Comparison of ENCODE assay signal across 7 cellular contexts in genomic region chr1:226738995-226739695, GRCh38. TPM values are rescaled to one million over a fixed set of nuclear protein-coding genes. Genes with fewer than 3 reads are reported as not detected.
DNase-seq lines count a peak whose midpoint lies in the region; ATAC-seq and TF ChIP-seq lines count a peak whose summit lies in the region.

TSS of gene ITPKB (minus strand) at chr1:226739282. CDS start at chr1:226737458, 1,824 bp downstream.

- 4% methylated on average over 23 of the region's 23 CpGs for WGBS in liver

- H3K4me3 ChIP-seq in dorsolateral prefrontal cortex, result peak within 1 kb of the TSS; percentile 62 to 97 (median 89)
- H3K4me3 ChIP-seq in liver (ENCODE audit: low read depth in 1 of 3, low read length in 3 of 3), result peak within 1 kb of the TSS; percentile 47 to 63 (median 62)

- DNase-seq in LoVo (ENCODE audit: low spot score) (peak; percentile 74), dorsolateral prefrontal cortex (peak in 3 of 10 donors; percentile 20 to 67 (median 41)), ecto neural progenitor cell (ENCODE audit: low spot score) (no peak)
- DNase-seq in activated CD4-positive, alpha-beta T cell treated with anti-CD3 and anti-CD28 coated beads for 1 hour, result peak; percentile 51
- peak; percentile 25 for DNase-seq in stimulated activated CD8-positive, alpha-beta memory T cell treated with anti-CD3 and anti-CD28 coated beads, Interleukin-12 subunit alpha, Interleukin-12 subunit beta, amount 100 ng/mL, for 4 hours (ENCODE audit: low read depth)

- TF ChIP-seq RAD21 in liver (IDR thresholded peaks at IDR 0.05), result peak in 1 of 2 donors; percentile 23

- H3K9me3 ChIP-seq in liver (ENCODE audit: control insufficient read depth in 4 of 4, low read length in 3 of 4), result peaks cover 0 to 4% (median 0%) of the 10 kb centered on the region in 4 donors

- peak; percentile 30 for ATAC-seq in GM18861 (IDR thresholded peaks at IDR 0.05; ENCODE audit: unreplicated experiment)

- H3K27ac ChIP-seq in dorsolateral prefrontal cortex (peak within 1 kb of the TSS; percentile 92 to 100 (median 98)), liver (ENCODE audit: low read depth in 1 of 2, low read length in 2 of 2) (peak within 1 kb of the TSS; percentile 64 to 83)

- peak within 1 kb of the TSS; percentile 56 to 72 for H3K9ac ChIP-seq in liver (ENCODE audit: low read depth in 1 of 2, low read length in 2 of 2)

- no peaks in the 10 kb centered on the region for H3K36me3 ChIP-seq in liver (ENCODE audit: control insufficient read depth in 4 of 4, insufficient read depth in 3 of 4, low read depth in 1 of 4, low read length in 3 of 4)

- intact Hi-C loops in dorsolateral prefrontal cortex (cut with DNase I), result loop anchor here (1.0 to 10.0 kb wide), 7 partner anchors 37 to 332 kb away; partner anchors contain the start of gene PARP1 (in 1 of the 2)

- peak in 2 of 56 donors; percentile 9 for TF ChIP-seq CTCF in dorsolateral prefrontal cortex (IDR thresholded peaks at IDR 0.05 in 54 of 56, conservative IDR thresholded peaks at IDR 0.05 in 2 of 56; ENCODE audit: low read depth in 1 of 56, partially characterized antibody in 56 of 56)
- no peak for TF ChIP-seq CTCF in liver (IDR thresholded peaks at IDR 0.05; ENCODE audit: low read depth, low read length, missing input control)

- no peaks in the 10 kb centered on the region for H3K27me3 ChIP-seq in dorsolateral prefrontal cortex
- peaks cover 0 to 3% (median 2%) of the 10 kb centered on the region in 4 donors for H3K27me3 ChIP-seq in liver (ENCODE audit: control insufficient read depth in 4 of 4, insufficient read depth in 4 of 4, low read length in 3 of 4)

- peaks cover 17 to 41% (median 19%) of the 10 kb centered on the region in 4 donors for H3K4me1 ChIP-seq in liver (ENCODE audit: control insufficient read depth in 4 of 4, insufficient read depth in 4 of 4, low read length in 3 of 4)

TF ChIP-seq in liver, 16 proteins besides CTCF, POLR2A, EP300 and RAD21:
- TF ChIP-seq HNF4A (conservative IDR thresholded peaks at IDR 0.05) (no peak), GABPA (IDR thresholded peaks at IDR 0.05 in 1 of 2, conservative IDR thresholded peaks at IDR 0.05 in 1 of 2) (peak in 1 of 2 donors; percentile 38), JUND (IDR thresholded peaks at IDR 0.05) (no peak), NR2F2 (IDR thresholded peaks at IDR 0.05) (peak; percentile 58), ZBTB33 (IDR thresholded peaks at IDR 0.05) (no peak), EGR1 (IDR thresholded peaks at IDR 0.05; ENCODE audit: low read depth in 2 of 2) (no peak), SP1 (IDR thresholded peaks at IDR 0.05) (peak; percentile 9), FOXA2 (IDR thresholded peaks at IDR 0.05) (no peak), FOXA1 (IDR thresholded peaks at IDR 0.05) (no peak), TAF1 (conservative IDR thresholded peaks at IDR 0.05) (peak; percentile 12), RXRA (IDR thresholded peaks at IDR 0.05) (no peak), ATF3 (IDR thresholded peaks at IDR 0.05) (no peak), YY1 (IDR thresholded peaks at IDR 0.05) (no peak), HNF4G (IDR thresholded peaks at IDR 0.05) (no peak)
- TF ChIP-seq, protein P1, sequence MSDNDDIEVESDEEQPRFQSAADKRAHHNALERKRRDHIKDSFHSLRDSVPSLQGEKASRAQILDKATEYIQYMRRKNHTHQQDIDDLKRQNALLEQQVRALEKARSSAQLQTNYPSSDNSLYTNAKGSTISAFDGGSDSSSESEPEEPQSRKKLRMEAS (IDR thresholded peaks at IDR 0.05), result no peak
- TF ChIP-seq, protein P2, sequence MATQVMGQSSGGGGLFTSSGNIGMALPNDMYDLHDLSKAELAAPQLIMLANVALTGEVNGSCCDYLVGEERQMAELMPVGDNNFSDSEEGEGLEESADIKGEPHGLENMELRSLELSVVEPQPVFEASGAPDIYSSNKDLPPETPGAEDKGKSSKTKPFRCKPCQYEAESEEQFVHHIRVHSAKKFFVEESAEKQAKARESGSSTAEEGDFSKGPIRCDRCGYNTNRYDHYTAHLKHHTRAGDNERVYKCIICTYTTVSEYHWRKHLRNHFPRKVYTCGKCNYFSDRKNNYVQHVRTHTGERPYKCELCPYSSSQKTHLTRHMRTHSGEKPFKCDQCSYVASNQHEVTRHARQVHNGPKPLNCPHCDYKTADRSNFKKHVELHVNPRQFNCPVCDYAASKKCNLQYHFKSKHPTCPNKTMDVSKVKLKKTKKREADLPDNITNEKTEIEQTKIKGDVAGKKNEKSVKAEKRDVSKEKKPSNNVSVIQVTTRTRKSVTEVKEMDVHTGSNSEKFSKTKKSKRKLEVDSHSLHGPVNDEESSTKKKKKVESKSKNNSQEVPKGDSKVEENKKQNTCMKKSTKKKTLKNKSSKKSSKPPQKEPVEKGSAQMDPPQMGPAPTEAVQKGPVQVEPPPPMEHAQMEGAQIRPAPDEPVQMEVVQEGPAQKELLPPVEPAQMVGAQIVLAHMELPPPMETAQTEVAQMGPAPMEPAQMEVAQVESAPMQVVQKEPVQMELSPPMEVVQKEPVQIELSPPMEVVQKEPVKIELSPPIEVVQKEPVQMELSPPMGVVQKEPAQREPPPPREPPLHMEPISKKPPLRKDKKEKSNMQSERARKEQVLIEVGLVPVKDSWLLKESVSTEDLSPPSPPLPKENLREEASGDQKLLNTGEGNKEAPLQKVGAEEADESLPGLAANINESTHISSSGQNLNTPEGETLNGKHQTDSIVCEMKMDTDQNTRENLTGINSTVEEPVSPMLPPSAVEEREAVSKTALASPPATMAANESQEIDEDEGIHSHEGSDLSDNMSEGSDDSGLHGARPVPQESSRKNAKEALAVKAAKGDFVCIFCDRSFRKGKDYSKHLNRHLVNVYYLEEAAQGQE (IDR thresholded peaks at IDR 0.05), result no peak

RNA-seq across cellular contexts. Expression of gene ITPKB, which starts in this region (rescaled TPM):
- total RNA-seq in dorsolateral prefrontal cortex (100 to 1,000 TPM in 108 of 120 experiments, 10 to 100 TPM in 12; 68.5 to 431 (median 142) TPM), liver (1 to 10 TPM; 5.6 to 5.8 TPM)
- polyA plus RNA-seq in liver, result 1 to 10 TPM in 1 of 2 donors, under 1 TPM in 1; 0.61 to 1.8 TPM

Comparison
In these comparisons a context has a peak if more than half of its experiments do, and no peak if none do; other contexts are left out.
1. RNA of gene ITPKB (total RNA-seq): 68.5 to 431 TPM in dorsolateral prefrontal cortex; 5.6 to 5.8 TPM in liver; every median in the first group is over 10 times any median in the second.